8 cellular contexts compared by ENCODE assay signal in genomic region chr11:78798567-78799170, GRCh38.
A peak's percentile ranks its signal among the peaks of the same experiment; 100 is the strongest.
DNase-seq lines count a peak whose midpoint lies in the region; ATAC-seq and TF ChIP-seq lines count a peak whose summit lies in the region.

No MANE protein-coding gene starts in this region.

- H4K20me1 ChIP-seq in DOHH2 (ENCODE audit: control insufficient read depth, insufficient read depth, low read depth, low read length) (no peaks in the 10 kb centered on the region), OCI-LY3 (ENCODE audit: insufficient read depth, low read length) (no peaks in the 10 kb centered on the region)

- TF ChIP-seq CTCF in DOHH2 (IDR thresholded peaks at IDR 0.05; ENCODE audit: low read depth, low read length, poor library complexity, severe bottlenecking) (peak; percentile 94), OCI-LY3 (IDR thresholded peaks at IDR 0.05; ENCODE audit: low read depth, low read length) (peak; percentile 92)

- ATAC-seq in GM19467 (IDR thresholded peaks at IDR 0.05; ENCODE audit: unreplicated experiment), result peak; percentile 89
- peak; percentile 80 for ATAC-seq in HG03558 (IDR thresholded peaks at IDR 0.05; ENCODE audit: extremely low read depth, unreplicated experiment)

- H3K27ac ChIP-seq in DOHH2 (ENCODE audit: low read depth, low read length), result no peak overlapping the region
- H3K27ac ChIP-seq in OCI-LY3 (ENCODE audit: low read length), result no peak overlapping the region

- H3K4me3 ChIP-seq in DOHH2 (ENCODE audit: low read length) (no peak overlapping the region), OCI-LY3 (ENCODE audit: low read length) (no peak overlapping the region)

- DNase-seq in astrocyte of the hippocampus (ENCODE audit: low read depth, low spot score) (peak; percentile 80), iPS-NIHi11 (ENCODE audit: low spot score) (peak; percentile 75), cortex of kidney (lab: John Stamatoyannopoulos, UW) (no peak)
- peak; percentile 25 to 63 for DNase-seq in stimulated activated CD4-positive, alpha-beta T cell treated with anti-CD3 and anti-CD28 coated beads, Interleukin-2, amount 100 ng/mL, for 24 hours

- H3K27me3 ChIP-seq in DOHH2 (ENCODE audit: control insufficient read depth, low read length) (no peaks in the 10 kb centered on the region), OCI-LY3 (ENCODE audit: low read depth, low read length) (no peaks in the 10 kb centered on the region)

- no peaks in the 10 kb centered on the region for H3F3A ChIP-seq in DOHH2 (ENCODE audit: control insufficient read depth, insufficient read depth)

- no peak overlapping the region for H2AFZ ChIP-seq in OCI-LY3 (ENCODE audit: low read depth, low read length)

- H3K9me2 ChIP-seq in DOHH2 (replicated peaks; ENCODE audit: control insufficient read depth, low read length), result no peaks in the 10 kb centered on the region

- H3K79me2 ChIP-seq in DOHH2 (ENCODE audit: control insufficient read depth, low read length) (no peaks in the 10 kb centered on the region), OCI-LY3 (ENCODE audit: low read length) (no peaks in the 10 kb centered on the region)

- no peak overlapping the region for H3K9ac ChIP-seq in OCI-LY3 (ENCODE audit: low read length)

- H3K4me1 ChIP-seq in DOHH2 (ENCODE audit: control insufficient read depth, low read length), result no peaks in the 10 kb centered on the region
- H3K4me1 ChIP-seq in OCI-LY3 (ENCODE audit: low read length), result peaks cover 5% of the 10 kb centered on the region; the same call in 1 of the 2 replicates

- no peak overlapping the region for H3K4me2 ChIP-seq in DOHH2 (ENCODE audit: low read length)
- H3K4me2 ChIP-seq in OCI-LY3 (ENCODE audit: low read length), result no peak overlapping the region

- H3K9me3 ChIP-seq in DOHH2 (ENCODE audit: control insufficient read depth, insufficient read depth, low read length) (no peaks in the 10 kb centered on the region), OCI-LY3 (ENCODE audit: insufficient read depth, low read length) (no peaks in the 10 kb centered on the region)

- H3K36me3 ChIP-seq in DOHH2 (ENCODE audit: control insufficient read depth, low read length), result no peaks in the 10 kb centered on the region
- peaks cover 4% of the 10 kb centered on the region for H3K36me3 ChIP-seq in OCI-LY3 (replicated peaks; ENCODE audit: low read depth, low read length)
